8 cellular contexts compared by ENCODE assay signal in the genomic region with DNA sequence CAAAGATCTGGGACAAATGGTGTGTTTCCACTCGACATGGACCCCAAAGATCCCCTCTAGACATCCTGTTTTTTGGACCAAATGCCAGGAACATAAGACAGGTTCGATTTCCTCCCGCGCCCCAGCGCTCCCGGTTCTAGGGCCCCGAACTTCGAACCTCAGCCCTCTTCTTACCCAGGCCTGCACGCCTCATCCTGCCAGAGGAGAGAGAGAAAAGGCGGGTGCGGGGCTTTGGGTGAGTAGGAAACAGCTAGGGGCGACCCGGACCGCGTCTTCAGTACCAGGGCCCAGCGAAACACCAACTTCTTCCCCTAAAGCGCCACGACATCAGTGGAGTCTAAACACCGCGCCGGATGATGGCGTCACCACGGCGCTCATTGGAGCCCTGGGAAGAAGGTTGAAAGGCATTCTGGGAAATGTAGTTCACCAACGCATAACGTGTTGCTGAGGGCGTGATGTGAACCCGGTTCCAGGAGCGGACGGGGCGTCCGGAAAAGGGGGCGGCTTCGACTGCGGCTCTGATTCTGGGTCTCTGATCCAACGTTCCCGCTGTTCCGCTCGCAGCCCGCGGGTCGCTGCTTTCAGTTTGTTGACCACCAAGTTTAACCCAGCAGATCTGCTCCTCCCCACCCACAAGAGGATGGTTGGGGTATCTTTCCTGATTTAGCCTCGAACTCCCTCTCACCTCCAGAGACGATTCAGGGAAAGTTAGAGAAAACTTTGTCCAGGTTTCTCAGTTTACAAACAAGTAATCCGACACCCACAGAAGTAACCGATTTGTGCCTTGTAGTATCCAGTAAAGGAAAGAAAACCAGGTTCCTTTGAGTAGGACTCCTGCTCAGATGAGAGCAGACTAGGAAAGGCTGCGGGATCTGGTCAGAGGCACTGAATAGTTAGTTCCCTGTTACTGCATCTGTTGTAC. TPM values are rescaled to one million over a fixed set of nuclear protein-coding genes. Genes with fewer than 3 reads are reported as not detected.
DNase-seq lines count a peak whose midpoint lies in the region; ATAC-seq and TF ChIP-seq lines count a peak whose summit lies in the region.

A gene with protein sequence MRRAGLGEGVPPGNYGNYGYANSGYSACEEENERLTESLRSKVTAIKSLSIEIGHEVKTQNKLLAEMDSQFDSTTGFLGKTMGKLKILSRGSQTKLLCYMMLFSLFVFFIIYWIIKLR (minus strand): TSS at position 332 of the 922 bp plus-strand sequence. CDS start 139 bp downstream, at position 193.

- peaks cover 3% of the 10 kb centered on the region for H3K36me3 Mint-ChIP-seq in IgD-negative memory B cell

- H3K27me3 Mint-ChIP-seq in IgD-negative memory B cell = peaks cover 5% of the 10 kb centered on the region

- peak; percentile 96 for ATAC-seq in GM21529 (IDR thresholded peaks at IDR 0.05; ENCODE audit: unreplicated experiment)

- peak within 1 kb of the TSS; percentile 97 to 100 (median 100) for H3K4me3 Mint-ChIP-seq in IgD-negative memory B cell

- DNase-seq in DMS 273 treated with DMSO at 0.1 percent for 48 hours (lab: John Stamatoyannopoulos, UW) (peak; percentile 93), OCI-M2 (lab: John Stamatoyannopoulos, UW; ENCODE audit: unreplicated experiment) (peak; percentile 84), activated T-cell treated with anti-CD3 and anti-CD28 coated beads for 4 hours (peak; percentile 91), epithelial cell of esophagus (ENCODE audit: low read depth) (peak; percentile 97)
- peak; percentile 79 to 87 for DNase-seq in stimulated activated CD8-positive, alpha-beta memory T cell treated with anti-CD3 and anti-CD28 coated beads, Interleukin-4, amount 100 ng/mL, for 1 hour (ENCODE audit: low read depth in 2 of 2, low spot score in 1 of 2)

- H3K27ac Mint-ChIP-seq in IgD-negative memory B cell = peak within 1 kb of the TSS; percentile 96 to 98 (median 97)

- H3K27me3 ChIP-seq in mononuclear cell (ENCODE audit: insufficient read depth, low read length) = peaks cover 23% of the 10 kb centered on the region

- H3K9me3 ChIP-seq in mononuclear cell (ENCODE audit: low read depth, low read length) = no peaks in the 10 kb centered on the region

- no peak for TF ChIP-seq CTCF in epithelial cell of esophagus (IDR thresholded peaks at IDR 0.05; ENCODE audit: insufficient read depth, low read depth, low read length, missing control alignments)

- peak within 1 kb of the TSS; percentile 97 for H3K4me3 ChIP-seq in epithelial cell of esophagus (ENCODE audit: low read length)
- H3K4me3 ChIP-seq in mononuclear cell (ENCODE audit: low read length) = peak within 1 kb of the TSS; percentile 65

- peaks cover 24 to 30% (median 25%) of the 10 kb centered on the region in 3 donors for H3K4me1 Mint-ChIP-seq in IgD-negative memory B cell

- H3K9me3 Mint-ChIP-seq in IgD-negative memory B cell = no peaks in the 10 kb centered on the region

- peaks cover 20% of the 10 kb centered on the region for H3K4me1 ChIP-seq in mononuclear cell (ENCODE audit: insufficient read depth, low read length)

RNA-seq across cellular contexts. Expression of the gene that starts here (rescaled TPM):
- 24.8 TPM for polyA plus RNA-seq in IgD-negative memory B cell
- total RNA-seq in mononuclear cell = 16.2 TPM

Comparison
In these comparisons a context has a peak if more than half of its experiments do, and no peak if none do; other contexts are left out.
1. Peak in every context shown above with its lines: DNase-seq, ATAC-seq and H3K4me3 ChIP-seq.